Comparison of ENCODE assay signal across 28 cellular contexts in the genomic region with DNA sequence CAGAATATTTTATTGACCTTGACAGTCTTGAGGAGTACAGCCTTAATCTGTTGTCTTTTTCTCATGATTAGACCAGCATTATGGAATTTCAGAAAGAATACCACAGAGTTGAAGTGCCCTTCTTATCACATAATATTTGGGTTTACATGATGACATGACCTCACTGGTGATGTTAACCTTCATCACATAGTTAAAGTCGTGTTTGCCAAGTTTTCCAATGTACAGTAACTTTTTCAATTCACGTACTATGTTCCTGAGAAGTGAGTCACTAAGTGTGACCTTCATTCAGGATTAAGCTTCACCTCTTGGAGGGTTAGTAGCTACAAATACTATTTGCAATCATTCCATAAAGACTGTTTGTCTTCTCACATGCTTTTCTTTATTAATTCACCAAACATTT. TPM values are rescaled to one million over a fixed set of nuclear protein-coding genes. Genes with fewer than 3 reads are reported as not detected.
"Had no signal": no experiment of that assay in that cellular context is flagged by ENCODE, and none has a peak within 500 bp of the region (broad histone marks: within the 10 kb centered on the region; RNA-seq: fewer than 3 reads in every experiment).

No MANE protein-coding gene starts in this region.

- H3K36me3 ChIP-seq: brain microvascular endothelial cell, cardiac muscle cell had no signal

- H3K4me1 Mint-ChIP-seq: activated naive CD8-positive, alpha-beta T cell treated with anti-CD3 and anti-CD28 coated beads, Interleukin-2, amount 50 U/mL, for 24 hours had no signal

- H3K9me3 Mint-ChIP-seq: activated B cell treated with CpG ODN at 0.5 μM for 24 hours; activated CD4-positive, alpha-beta T cell treated with anti-CD3 and anti-CD28 coated beads, Interleukin-2, amount 10 ng/mL, durations not matched to agents 24 days and 14 days; activated naive CD4-positive, alpha-beta T cell treated with anti-CD3 and anti-CD28 coated beads, Interleukin-2, amount 50 U/mL, for 72 hours; activated naive CD8-positive, alpha-beta T cell treated with anti-CD3 and anti-CD28 coated beads, Interleukin-2, amount 50 U/mL, for 24 hours; activated T-cell treated with anti-CD3 and anti-CD28 coated beads, Interleukin-2, amount 50 U/mL, for 4 hours; T-cell had no signal

- FAIRE-seq: TTC549 had no signal

- H3K4me3 ChIP-seq: cardiac muscle cell, SK-N-MC had no signal

- H3K27me3 ChIP-seq: brain microvascular endothelial cell, cardiac muscle cell had no signal

- H3K27me3 Mint-ChIP-seq: activated B cell treated with CpG ODN at 0.5 μM for 24 hours; activated CD4-positive, alpha-beta T cell treated with anti-CD3 and anti-CD28 coated beads, Interleukin-2, amount 10 ng/mL, durations not matched to agents 24 days and 14 days; activated naive CD8-positive, alpha-beta T cell treated with anti-CD3 and anti-CD28 coated beads, Interleukin-2, amount 50 U/mL, for 24 hours had no signal

- DNase-seq: activated B cell treated with CpG ODN at 0.5 μM for 24 hours; activated CD4-positive, alpha-beta T cell treated with anti-CD3 and anti-CD28 coated beads for 1 hour; activated CD4-positive, alpha-beta T cell treated with anti-CD3 and anti-CD28 coated beads, Interleukin-2, amount 10 ng/mL, durations not matched to agents 24 days and 14 days; activated CD4-positive, alpha-beta T cell treated with anti-CD3 and anti-CD28 coated beads, Interleukin-2, amount 50 U/mL, for 48 hours; activated effector memory CD4-positive, alpha-beta T cell treated with anti-CD3 and anti-CD28 coated beads, Interleukin-2, amount 50 U/mL, for 16 hours; activated naive CD4-positive, alpha-beta T cell treated with Interleukin-2 at 50 U/mL for 16 hours; activated naive CD8-positive, alpha-beta T cell treated with anti-CD3 and anti-CD28 coated beads, Interleukin-2, amount 50 U/mL, for 24 hours; activated T-cell treated with anti-CD3 and anti-CD28 coated beads, Interleukin-2, amount 50 U/mL, for 4 hours; amygdala; brain microvascular endothelial cell; NCI-H1092; NCI-H1417; NCI-H2029; NCI-H345; NCI-H510A; NCI-H69; NK-92 treated with Interleukin-12 subunit alpha and Interleukin-12 subunit beta, amount 100 ng/mL, for 24 hours; OCI-M1; RPMI8226; T-cell; T-helper 2 cell; T1000 had no signal

- H3K27ac ChIP-seq: brain microvascular endothelial cell, cardiac muscle cell, SK-N-MC had no signal

- H3K36me3 Mint-ChIP-seq: activated naive CD4-positive, alpha-beta T cell treated with anti-CD3 and anti-CD28 coated beads, Interleukin-2, amount 50 U/mL, for 72 hours; T-cell had no signal

- H3K27ac Mint-ChIP-seq: activated B cell treated with CpG ODN at 0.5 μM for 24 hours; activated CD4-positive, alpha-beta T cell treated with anti-CD3 and anti-CD28 coated beads, Interleukin-2, amount 10 ng/mL, durations not matched to agents 24 days and 14 days; activated naive CD4-positive, alpha-beta T cell treated with anti-CD3 and anti-CD28 coated beads, Interleukin-2, amount 50 U/mL, for 72 hours; activated naive CD8-positive, alpha-beta T cell treated with anti-CD3 and anti-CD28 coated beads, Interleukin-2, amount 50 U/mL, for 24 hours; T-cell had no signal

- H3K4me3 Mint-ChIP-seq: activated B cell treated with CpG ODN at 0.5 μM for 24 hours; activated CD4-positive, alpha-beta T cell treated with anti-CD3 and anti-CD28 coated beads, Interleukin-2, amount 10 ng/mL, durations not matched to agents 24 days and 14 days; activated naive CD8-positive, alpha-beta T cell treated with anti-CD3 and anti-CD28 coated beads, Interleukin-2, amount 50 U/mL, for 24 hours; activated T-cell treated with anti-CD3 and anti-CD28 coated beads, Interleukin-2, amount 50 U/mL, for 4 hours; T-cell had no signal

RNA-seq across cellular contexts. Expression of a gene that starts 52.1 kb away (rescaled TPM):
- total RNA-seq: MCF 10A, Right ventricle myocardium inferior had no signal
